15 cellular contexts compared by ENCODE assay signal in genomic region chr13:46522692-46523040, GRCh38. TPM values are rescaled to one million over a fixed set of nuclear protein-coding genes. Genes with fewer than 3 reads are reported as not detected.
A peak's percentile ranks its signal among the peaks of the same experiment; 100 is the strongest.
DNase-seq lines count a peak whose midpoint lies in the region; FAIRE-seq and TF ChIP-seq lines count a peak whose summit lies in the region.
"Had no signal": no experiment of that assay in that cellular context is flagged by ENCODE, and none has a peak within 500 bp of the region (broad histone marks: within the 10 kb centered on the region; RNA-seq: fewer than 3 reads in every experiment).

No MANE protein-coding gene starts in this region.

- peak; percentile 68 for FAIRE-seq in endothelial cell of umbilical vein (lab: Jason Lieb, UNC)
- FAIRE-seq: G401.6, GM12892, H54 had no signal

- H3K9ac ChIP-seq in endothelial cell of umbilical vein (replicated peaks; ENCODE audit: extremely low read depth, insufficient read depth, low read length) (no peak overlapping the region), mesendoderm (ENCODE audit: low read length) (no peak overlapping the region), neuronal stem cell (ENCODE audit: low read depth, low read length, poor library complexity) (no peak overlapping the region)

- H2BK5ac ChIP-seq in mesendoderm (ENCODE audit: low read length), result no peak overlapping the region
- H2BK5ac ChIP-seq in neuronal stem cell (ENCODE audit: low read length), result no peak overlapping the region

- no peaks in the 10 kb centered on the region for H3K79me2 ChIP-seq in endothelial cell of umbilical vein (ENCODE audit: control insufficient read depth, insufficient read depth, low read length)
- H3K79me2 ChIP-seq in mesendoderm (ENCODE audit: control insufficient read depth, insufficient read depth, low read length), result no peaks in the 10 kb centered on the region

- no peak overlapping the region for H4K5ac ChIP-seq in mesendoderm (ENCODE audit: low read length)

- in situ Hi-C loops in G401 (cut with HindIII; ENCODE audit: low sequenced_read_pairs), result no loop called here

- TF ChIP-seq CTCF in HEK293 (tag by site-specific recombination; IDR thresholded peaks at IDR 0.05) (no peak), endothelial cell of umbilical vein (IDR thresholded peaks at IDR 0.05; ENCODE audit: extremely low read depth in 1 of 2, insufficient read depth in 1 of 2, low read depth in 1 of 2, low read length in 2 of 2) (no peak), uterus (IDR thresholded peaks at IDR 0.05) (no peak)

- no CpG with 5 or more reads among the region's 1 CpG for WGBS in mesendoderm (ENCODE audit: extremely low coverage, insufficient coverage, low lambda C conversion rate)
- no CpG with 5 or more reads among the region's 1 CpG for WGBS in neuronal stem cell (ENCODE audit: extremely low coverage in 2 of 2, insufficient read length in 2 of 2, insufficient replicate concordance in 1 of 2), 2 donors

- no peaks in the 10 kb centered on the region for H3K4me1 ChIP-seq in HEK293 (ENCODE audit: control insufficient read depth, insufficient read depth, low read length)
- peaks cover 4% of the 10 kb centered on the region for H3K4me1 ChIP-seq in endothelial cell of umbilical vein (ENCODE audit: control insufficient read depth, extremely low read depth, insufficient read depth, low read length)
- no peaks in the 10 kb centered on the region for H3K4me1 ChIP-seq in mesendoderm (ENCODE audit: control insufficient read depth, low read depth, low read length)
- H3K4me1 ChIP-seq in neuronal stem cell (ENCODE audit: control insufficient read depth in 2 of 2, insufficient read depth in 1 of 2, low read depth in 1 of 2, low read length in 2 of 2), result peaks cover 2 to 25% of the 10 kb centered on the region in 2 donors
- H3K4me1 ChIP-seq in uterus, result no peaks in the 10 kb centered on the region
- H3K4me1 ChIP-seq: HAP-1 had no signal

- DNase-seq in G401 (ENCODE audit: low spot score) (peak; percentile 35), endothelial cell of umbilical vein (ENCODE audit: low read depth, low spot score) (peak; percentile 3), mesendoderm (peak; percentile 11), NCI-H2081 (lab: John Stamatoyannopoulos, UW) (no peak), neuronal stem cell (ENCODE audit: low spot score) (no peak), COLO829 (ENCODE audit: low spot score) (no peak), uterus (no peak)
- DNase-seq: CD4-positive, alpha-beta memory T cell; DMS79 treated with DMSO at 0.1 percent for 48 hours; GOT3 had no signal

- no peak overlapping the region for H3K14ac ChIP-seq in neuronal stem cell (ENCODE audit: low read length)

- CTCF ChIA-PET in HEK293 (lab: Yijun Ruan, JAX), result no interaction called here
- CTCF ChIA-PET in endothelial cell of umbilical vein (lab: Charles Lee), result interaction anchor here (1.0 kb wide), 1 partner anchor 8 kb away, joined by 3 read pairs; no protein-coding TSS in a partner anchor

- H3K18ac ChIP-seq in mesendoderm (ENCODE audit: low read length) (no peak overlapping the region), neuronal stem cell (ENCODE audit: low read length) (no peak overlapping the region)

- no peak overlapping the region for H3K56ac ChIP-seq in mesendoderm (ENCODE audit: low read length)

- H3K9me3 ChIP-seq in HEK293 (ENCODE audit: control insufficient read depth, insufficient read depth, low read depth, low read length) (no peaks in the 10 kb centered on the region), endothelial cell of umbilical vein (replicated peaks; ENCODE audit: control insufficient read depth, insufficient read depth, low read length) (no peaks in the 10 kb centered on the region), neuronal stem cell (replicated peaks in 1 of 2; ENCODE audit: control insufficient read depth in 2 of 2, insufficient read depth in 1 of 2, low read depth in 1 of 2, low read length in 2 of 2) (peaks cover 2% of the 10 kb centered on the region in 2 donors), uterus (no peaks in the 10 kb centered on the region)

- no peak overlapping the region for H2BK12ac ChIP-seq in neuronal stem cell (ENCODE audit: low read length)

- intact Hi-C loops in endothelial cell of umbilical vein (cut with micrococcal nuclease) (no loop called here), uterus (cut with DNase I; ENCODE audit: low total_unique reads) (no loop called here)

- H2AK5ac ChIP-seq in mesendoderm (ENCODE audit: low read length), result no peak overlapping the region
- no peak overlapping the region for H2AK5ac ChIP-seq in neuronal stem cell (ENCODE audit: low read depth, low read length)

- H3K27me3 ChIP-seq in endothelial cell of umbilical vein (ENCODE audit: control insufficient read depth in 2 of 2, insufficient read depth in 2 of 2, low read length in 2 of 2) (peaks cover 6 to 14% of the 10 kb centered on the region in 2 experiments), mesendoderm (ENCODE audit: insufficient read depth, low read length, poor library complexity) (no peaks in the 10 kb centered on the region), neuronal stem cell (ENCODE audit: control insufficient read depth in 3 of 3, insufficient read depth in 3 of 3, low read depth in 1 of 3, low read length in 3 of 3) (no peaks in the 10 kb centered on the region), uterus (no peaks in the 10 kb centered on the region)

- no peak overlapping the region for H4K91ac ChIP-seq in neuronal stem cell (ENCODE audit: low read depth, low read length, poor library complexity)

- H2BK120ac ChIP-seq in mesendoderm (ENCODE audit: low read depth, low read length) (no peak overlapping the region), neuronal stem cell (ENCODE audit: low read depth, low read length) (no peak overlapping the region)

- TF ChIP-seq POLR2A in endothelial cell of umbilical vein (IDR thresholded peaks at IDR 0.05; ENCODE audit: low read depth, low read length), result no peak
- no peak for TF ChIP-seq POLR2A in uterus (IDR thresholded peaks at IDR 0.05)

- H3K4me2 ChIP-seq in endothelial cell of umbilical vein (ENCODE audit: insufficient read depth, low read length) (no peak overlapping the region), mesendoderm (ENCODE audit: low read length) (no peak overlapping the region), neuronal stem cell (ENCODE audit: insufficient read depth, low read length, poor library complexity, severe bottlenecking) (no peak overlapping the region)

- no peaks in the 10 kb centered on the region for H4K20me1 ChIP-seq in endothelial cell of umbilical vein (replicated peaks; ENCODE audit: control insufficient read depth, extremely low read depth, insufficient read depth, low read length)

- H2BK15ac ChIP-seq in mesendoderm (replicated peaks; ENCODE audit: low read depth) (no peak overlapping the region), neuronal stem cell (ENCODE audit: low read length) (no peak overlapping the region)

- H4K8ac ChIP-seq in mesendoderm (ENCODE audit: low read depth, low read length) (no peak overlapping the region), neuronal stem cell (ENCODE audit: low read depth, low read length) (no peak overlapping the region)

- no peak overlapping the region for H3K4ac ChIP-seq in mesendoderm (ENCODE audit: low read depth, low read length)
- H3K4ac ChIP-seq in neuronal stem cell (ENCODE audit: low read length), result no peak overlapping the region

- H3K27ac ChIP-seq in HEK293 (ENCODE audit: extremely low read depth, low read depth, low read length), result no peak overlapping the region
- H3K27ac ChIP-seq in endothelial cell of umbilical vein (ENCODE audit: insufficient read depth, low read depth, low read length), result no peak overlapping the region
- H3K27ac ChIP-seq in mesendoderm (ENCODE audit: low read depth, low read length), result no peak overlapping the region
- H3K27ac ChIP-seq in neuronal stem cell (replicated peaks; ENCODE audit: low read length), result no peak overlapping the region
- peak overlapping the region in 1 of 2 donors; percentile 7 for H3K27ac ChIP-seq in uterus

- no peaks in the 10 kb centered on the region for H3K9me1 ChIP-seq in endothelial cell of umbilical vein (replicated peaks; ENCODE audit: control insufficient read depth, extremely low read depth, insufficient read depth, low read length)

- no TSS peak for BruUV-seq in endothelial cell of umbilical vein (replicated peaks; lab: Mats Ljungman, UMichigan)

- H3K23ac ChIP-seq in mesendoderm (ENCODE audit: low read length) (no peak overlapping the region), neuronal stem cell (ENCODE audit: low read depth, low read length, poor library complexity) (no peak overlapping the region)

- POLR2A ChIA-PET in HEK293 (lab: Yijun Ruan, JAX), result no interaction called here
- POLR2A ChIA-PET in endothelial cell of umbilical vein (lab: Charles Lee), result no interaction called here

- dilution Hi-C loops in endothelial cell of umbilical vein (cut with MboI; ENCODE audit: extremely low pct_ligation_motif_present, low sequenced_read_pairs), result no loop called here

- H3K79me1 ChIP-seq in mesendoderm (ENCODE audit: low read length) (no peaks in the 10 kb centered on the region), neuronal stem cell (ENCODE audit: low read depth, low read length) (no peaks in the 10 kb centered on the region)

- H2AFZ ChIP-seq in endothelial cell of umbilical vein (ENCODE audit: low read depth, low read length) (no peak overlapping the region), neuronal stem cell (ENCODE audit: low read length) (no peak overlapping the region)

- H3K4me3 ChIP-seq in HEK293 (ENCODE audit: low read depth, low read length) (no peak overlapping the region), endothelial cell of umbilical vein (replicated peaks in 1 of 3; ENCODE audit: insufficient read depth in 1 of 3, low read depth in 1 of 3, low read length in 3 of 3) (no peak overlapping the region), mesendoderm (ENCODE audit: low read length) (no peak overlapping the region), neuronal stem cell (ENCODE audit: low read length in 2 of 2) (no peak overlapping the region), uterus (no peak overlapping the region)
- H3K4me3 ChIP-seq: HAP-1 had no signal

- no peaks in the 10 kb centered on the region for H3K36me3 ChIP-seq in HEK293 (ENCODE audit: control insufficient read depth in 2 of 2, insufficient read depth in 1 of 2, low read length in 2 of 2)
- no peaks in the 10 kb centered on the region for H3K36me3 ChIP-seq in endothelial cell of umbilical vein (ENCODE audit: control insufficient read depth in 2 of 2, extremely low read depth in 1 of 2, insufficient read depth in 2 of 2, low read length in 2 of 2)
- H3K36me3 ChIP-seq in mesendoderm (ENCODE audit: control insufficient read depth, insufficient read depth, low read length), result no peaks in the 10 kb centered on the region
- H3K36me3 ChIP-seq in neuronal stem cell (replicated peaks in 1 of 2; ENCODE audit: control insufficient read depth in 2 of 2, insufficient read depth in 2 of 2, low read length in 2 of 2), result no peaks in the 10 kb centered on the region
- no peaks in the 10 kb centered on the region for H3K36me3 ChIP-seq in uterus
- H3K36me3 ChIP-seq: HAP-1 had no signal

RNA-seq across cellular contexts. Expression of gene LRCH1, which starts 30.3 kb away (rescaled TPM):
- 0.12 and 0.85 TPM in 2 replicates for total RNA-seq in G401 (2014; rRNA removed; shearing (Covaris generic))
- 16.5 and 24.0 TPM in 2 replicates for total RNA-seq in endothelial cell of umbilical vein
- 4.0 and 5.4 TPM in 2 replicates for polyA plus RNA-seq in endothelial cell of umbilical vein
- 5.9 and 6.3 TPM in 2 replicates for polyA plus RNA-seq in endothelial cell of umbilical vein (2011; cell fraction: cytosol; rRNA removed)
- 18.1 and 21.6 TPM in 2 replicates for polyA plus RNA-seq in endothelial cell of umbilical vein (2011; cell fraction: nucleus; rRNA removed)
- 5.7 and 8.4 TPM in 2 replicates for polyA plus RNA-seq in endothelial cell of umbilical vein (2012)
- polyA minus RNA-seq in endothelial cell of umbilical vein, result 18.3 and 18.8 TPM in 2 replicates
- 5.9 TPM for polyA minus RNA-seq in endothelial cell of umbilical vein (2011; cell fraction: cytosol; rRNA and poly(A)+ RNA removed)
- 45.9 and 62.8 TPM in 2 replicates for polyA minus RNA-seq in endothelial cell of umbilical vein (2011; cell fraction: nucleus; rRNA and poly(A)+ RNA removed)
- polyA plus RNA-seq in mesendoderm (2013, experiment 1 of 2), result 4.4 TPM
- polyA plus RNA-seq in mesendoderm (2013, experiment 2 of 2), result 4.4 TPM
- 2.3 TPM for polyA plus RNA-seq in neuronal stem cell (2013, experiment 1 of 2)
- polyA plus RNA-seq in neuronal stem cell (2013, experiment 2 of 2), result 2.6 TPM
- 10 to 100 TPM; 29.1 to 55.6 (median 36.2) TPM for total RNA-seq in uterus

Comparison
In these comparisons a context has a peak if more than half of its experiments do, and no peak if none do; other contexts are left out.
1. DNase-seq: peak in G401 (single experiment), endothelial cell of umbilical vein (single experiment) and mesendoderm (single experiment); none in NCI-H2081 (0 of 2), neuronal stem cell (single experiment), COLO829 (single experiment) and uterus (0 of 2).